ENCODE assay signal across 14 cellular contexts in genomic region chr3:94225176-94225742, GRCh38.
DNase-seq lines count a peak whose midpoint lies in the region; ATAC-seq and TF ChIP-seq lines count a peak whose summit lies in the region.
"Had no signal": no experiment of that assay in that cellular context is flagged by ENCODE, and none has a peak within 500 bp of the region (broad histone marks: within the 10 kb centered on the region; RNA-seq: fewer than 3 reads in every experiment).

No MANE protein-coding gene starts in this region.

- peaks cover 13% of the 10 kb centered on the region for H3K4me1 Mint-ChIP-seq in GM23338
- H3K4me1 Mint-ChIP-seq: activated B cell treated with CpG ODN at 0.5 μM for 24 hours had no signal

- H3K27me3 ChIP-seq in GM23338 (ENCODE audit: insufficient read depth) = no peaks in the 10 kb centered on the region
- H3K27me3 ChIP-seq in SJCRH30 = no peaks in the 10 kb centered on the region
- H3K27me3 ChIP-seq in osteoblast (ENCODE audit: insufficient read depth, low read length) = no peaks in the 10 kb centered on the region
- H3K27me3 ChIP-seq: body of pancreas had no signal

- no peaks in the 10 kb centered on the region for H3K9me2 ChIP-seq in GM23338 (ENCODE audit: insufficient read depth)

- H2AFZ ChIP-seq in GM23338 (peak overlapping the region; percentile 52; the same call in 1 of the 2 replicates), osteoblast (ENCODE audit: low read length) (peak overlapping the region; percentile 55)

- no peak overlapping the region for H3K27ac Mint-ChIP-seq in GM23338
- H3K27ac Mint-ChIP-seq: activated B cell treated with CpG ODN at 0.5 μM for 24 hours; stimulated activated naive CD8-positive, alpha-beta T cell treated with anti-CD3 and anti-CD28 coated beads, Interleukin-15, Interleukin-2, amounts not matched to agents 100 ng/mL and 50 ng/mL, for 24 hours had no signal

- no peak overlapping the region for H3K4me3 Mint-ChIP-seq in GM23338
- H3K4me3 Mint-ChIP-seq: activated B cell treated with CpG ODN at 0.5 μM for 24 hours; stimulated activated naive CD8-positive, alpha-beta T cell treated with anti-CD3 and anti-CD28 coated beads, Interleukin-15, Interleukin-2, amounts not matched to agents 100 ng/mL and 50 ng/mL, for 24 hours had no signal

- H3K9me3 ChIP-seq in SJCRH30 (replicated peaks) (0 out of 2 replicates have a peak, but pooled peaks cover 4% of the 10 kb centered on the region), osteoblast (ENCODE audit: low read depth, low read length) (no peaks in the 10 kb centered on the region)
- H3K9me3 ChIP-seq: body of pancreas had no signal

- H3K4me1 ChIP-seq in GM23338 (ENCODE audit: insufficient read depth) (no peaks in the 10 kb centered on the region; the same call in 1 of the 2 replicates), SJCRH30 (peaks cover 4% of the 10 kb centered on the region; the same call in 1 of the 2 replicates), osteoblast (ENCODE audit: insufficient read depth, low read length) (peaks cover 16% of the 10 kb centered on the region)
- H3K4me1 ChIP-seq: body of pancreas had no signal

- H3K9me3 Mint-ChIP-seq in GM23338 = peaks cover 20% of the 10 kb centered on the region

- no peak for DNase-seq in GM23338 (ENCODE audit: low spot score)
- DNase-seq in SJCRH30 = peak in 1 of 2 experiments; percentile 8
- DNase-seq in fibroblast of pulmonary artery (ENCODE audit: low read depth) = peak; percentile 11
- DNase-seq in osteoblast (ENCODE audit: insufficient read length, low spot score, missing footprints) = no peak
- no peak for DNase-seq in T-helper 2 cell
- no peak for DNase-seq in iPS-NIHi11 (ENCODE audit: low spot score)
- DNase-seq in NCI-H1105 treated with DMSO at 0.1 percent for 48 hours (lab: John Stamatoyannopoulos, UW) = no peak
- DNase-seq: activated B cell treated with CpG ODN at 0.5 μM for 24 hours, activated T-cell treated with anti-CD3 and anti-CD28 coated beads for 4 hours, body of pancreas, mesendoderm, NCI-H2029, SIG-M5 had no signal

- H3K36me3 ChIP-seq in GM23338 (ENCODE audit: insufficient read depth) = no peaks in the 10 kb centered on the region
- H3K36me3 ChIP-seq in SJCRH30 = no peaks in the 10 kb centered on the region
- no peaks in the 10 kb centered on the region for H3K36me3 ChIP-seq in osteoblast (ENCODE audit: insufficient read depth, low read length)

- H3K79me2 ChIP-seq in GM23338 (replicated peaks; ENCODE audit: insufficient read depth) (no peaks in the 10 kb centered on the region), osteoblast (ENCODE audit: insufficient read depth, low read length) (no peaks in the 10 kb centered on the region)

- H3F3A ChIP-seq in GM23338 (replicated peaks; ENCODE audit: low read depth) = no peaks in the 10 kb centered on the region

- no peak for TF ChIP-seq CTCF in GM23338 (conservative IDR thresholded peaks at IDR 0.05; ENCODE audit: low read depth in 2 of 2)
- TF ChIP-seq CTCF in fibroblast of pulmonary artery (IDR thresholded peaks at IDR 0.05; ENCODE audit: low read length, missing control alignments) = no peak
- no peak for TF ChIP-seq CTCF in osteoblast (IDR thresholded peaks at IDR 0.05; ENCODE audit: extremely low read depth, low read depth, low read length)

- no peak for ATAC-seq in GM23338
- ATAC-seq: body of pancreas had no signal

- no peaks in the 10 kb centered on the region for H4K20me1 ChIP-seq in GM23338 (replicated peaks; ENCODE audit: insufficient read depth)
- H4K20me1 ChIP-seq in osteoblast (ENCODE audit: insufficient read depth, low read length) = no peaks in the 10 kb centered on the region

- H3K27ac ChIP-seq in GM23338 (ENCODE audit: low read depth) = no peak overlapping the region
- H3K27ac ChIP-seq in SJCRH30 = peak overlapping the region; percentile 38; the same call in 1 of the 2 replicates
- peak overlapping the region; percentile 43 for H3K27ac ChIP-seq in osteoblast (ENCODE audit: low read depth, low read length)
- H3K27ac ChIP-seq: body of pancreas had no signal

- H3K4me3 ChIP-seq in GM23338 = no peak overlapping the region
- H3K4me3 ChIP-seq in SJCRH30 = no peak overlapping the region
- H3K4me3 ChIP-seq in fibroblast of pulmonary artery (replicated peaks; ENCODE audit: low read depth, low read length) = no peak overlapping the region
- no peak overlapping the region for H3K4me3 ChIP-seq in osteoblast (ENCODE audit: insufficient read depth, low read length)
- H3K4me3 ChIP-seq: body of pancreas had no signal

- no peaks in the 10 kb centered on the region for H3K27me3 Mint-ChIP-seq in GM23338 (ENCODE audit: insufficient read depth, low read depth, poor library complexity)
- H3K27me3 Mint-ChIP-seq: activated B cell treated with CpG ODN at 0.5 μM for 24 hours had no signal

- H3K36me3 Mint-ChIP-seq in GM23338 (ENCODE audit: low read depth) = peaks cover 11% of the 10 kb centered on the region; the same call in 1 of the 3 replicates

- H3K4me2 ChIP-seq in GM23338 (no peak overlapping the region), osteoblast (ENCODE audit: insufficient read depth, low read length) (peak overlapping the region; percentile 49)

TF ChIP-seq in GM23338, 12 proteins besides CTCF, POLR2A, EP300 and RAD21 (continues in another document):
- no peak for TF ChIP-seq ZNF462 (CRISPR knock-in tag; IDR thresholded peaks at IDR 0.05)
- TF ChIP-seq POLR2AphosphoS5 (IDR thresholded peaks at IDR 0.05; ENCODE audit: low read depth) = no peak
- TF ChIP-seq STAT1 (IDR thresholded peaks at IDR 0.05; ENCODE audit: unreplicated experiment) = no peak
- no peak for TF ChIP-seq EZH2 (IDR thresholded peaks at IDR 0.05; ENCODE audit: low read depth, unreplicated experiment)
- no peak for TF ChIP-seq JUNB (IDR thresholded peaks at IDR 0.05; ENCODE audit: unreplicated experiment)
- no peak for TF ChIP-seq ZNF331 (CRISPR knock-in tag; IDR thresholded peaks at IDR 0.05; ENCODE audit: low read depth)
- TF ChIP-seq ETS1 (IDR thresholded peaks at IDR 0.05) = no peak
